In the genomic region with DNA sequence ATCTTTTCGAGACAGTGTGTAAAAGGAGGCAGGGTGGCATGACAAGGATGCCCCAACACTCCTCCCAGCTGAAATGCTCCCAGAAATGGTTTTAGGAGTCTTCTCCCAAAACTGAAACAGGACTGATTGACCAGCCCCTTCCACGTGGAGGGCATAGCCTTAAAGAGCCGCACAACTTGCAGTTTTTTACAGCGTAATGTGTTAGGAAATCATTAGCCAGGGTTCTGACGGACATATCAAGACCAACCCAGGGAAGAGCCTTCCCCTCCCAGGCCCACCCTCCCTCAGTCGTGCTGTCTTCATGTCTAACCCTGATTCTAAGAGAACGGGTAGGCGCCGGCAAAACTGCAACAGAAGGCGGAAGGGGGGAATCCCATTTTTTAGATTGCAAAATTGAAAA, we compare ENCODE assay signal across 1 cellular context.
TF ChIP-seq lines count a peak whose summit lies in the region.

No MANE protein-coding gene starts in this region.

TF ChIP-seq in HepG2, 621 proteins besides CTCF, POLR2A, EP300 and RAD21 (continued from another document):
- TF ChIP-seq, protein P1, sequence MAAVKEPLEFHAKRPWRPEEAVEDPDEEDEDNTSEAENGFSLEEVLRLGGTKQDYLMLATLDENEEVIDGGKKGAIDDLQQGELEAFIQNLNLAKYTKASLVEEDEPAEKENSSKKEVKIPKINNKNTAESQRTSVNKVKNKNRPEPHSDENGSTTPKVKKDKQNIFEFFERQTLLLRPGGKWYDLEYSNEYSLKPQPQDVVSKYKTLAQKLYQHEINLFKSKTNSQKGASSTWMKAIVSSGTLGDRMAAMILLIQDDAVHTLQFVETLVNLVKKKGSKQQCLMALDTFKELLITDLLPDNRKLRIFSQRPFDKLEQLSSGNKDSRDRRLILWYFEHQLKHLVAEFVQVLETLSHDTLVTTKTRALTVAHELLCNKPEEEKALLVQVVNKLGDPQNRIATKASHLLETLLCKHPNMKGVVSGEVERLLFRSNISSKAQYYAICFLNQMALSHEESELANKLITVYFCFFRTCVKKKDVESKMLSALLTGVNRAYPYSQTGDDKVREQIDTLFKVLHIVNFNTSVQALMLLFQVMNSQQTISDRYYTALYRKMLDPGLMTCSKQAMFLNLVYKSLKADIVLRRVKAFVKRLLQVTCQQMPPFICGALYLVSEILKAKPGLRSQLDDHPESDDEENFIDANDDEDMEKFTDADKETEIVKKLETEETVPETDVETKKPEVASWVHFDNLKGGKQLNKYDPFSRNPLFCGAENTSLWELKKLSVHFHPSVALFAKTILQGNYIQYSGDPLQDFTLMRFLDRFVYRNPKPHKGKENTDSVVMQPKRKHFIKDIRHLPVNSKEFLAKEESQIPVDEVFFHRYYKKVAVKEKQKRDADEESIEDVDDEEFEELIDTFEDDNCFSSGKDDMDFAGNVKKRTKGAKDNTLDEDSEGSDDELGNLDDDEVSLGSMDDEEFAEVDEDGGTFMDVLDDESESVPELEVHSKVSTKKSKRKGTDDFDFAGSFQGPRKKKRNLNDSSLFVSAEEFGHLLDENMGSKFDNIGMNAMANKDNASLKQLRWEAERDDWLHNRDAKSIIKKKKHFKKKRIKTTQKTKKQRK (IDR thresholded peaks at IDR 0.05; ENCODE audit: low read length): no peak
- TF ChIP-seq PTBP1 (IDR thresholded peaks at IDR 0.05; ENCODE audit: low read depth, low read length, poor library complexity, severe bottlenecking) (no peak), ZSCAN5A (CRISPR knock-in tag; IDR thresholded peaks at IDR 0.05; ENCODE audit: borderline replicate concordance) (no peak), TMF1 (CRISPR knock-in tag; IDR thresholded peaks at IDR 0.05; ENCODE audit: low read depth) (no peak)
